Comparison of ENCODE assay signal across 14 cellular contexts in genomic region chr16:10749680-10750035, GRCh38. TPM values are rescaled to one million over a fixed set of nuclear protein-coding genes. Genes with fewer than 3 reads are reported as not detected.
DNase-seq lines count a peak whose midpoint lies in the region; ATAC-seq, FAIRE-seq and TF ChIP-seq lines count a peak whose summit lies in the region.
"Had no signal": no experiment of that assay in that cellular context is flagged by ENCODE, and none has a peak within 500 bp of the region (broad histone marks: within the 10 kb centered on the region; RNA-seq: fewer than 3 reads in every experiment).

No MANE protein-coding gene starts in this region.

- H3K4me1 Mint-ChIP-seq in endodermal cell = no peaks in the 10 kb centered on the region

- no peak for TF ChIP-seq POLR2A in GM12891 (IDR thresholded peaks at IDR 0.05; ENCODE audit: low read depth, low read length)

- intact Hi-C loops in posterior vena cava (cut with DNase I) = loop anchor here (5.0 to 10.0 kb wide), 3 partner anchors 75 to 175 kb away; no protein-coding TSS in a partner anchor

- no peaks in the 10 kb centered on the region for H3K9me3 ChIP-seq in endodermal cell (ENCODE audit: control insufficient read depth, low read length)
- H3K9me3 ChIP-seq: thyroid gland had no signal

- no peaks in the 10 kb centered on the region for H3K9me3 Mint-ChIP-seq in endodermal cell

- H3K4me3 Mint-ChIP-seq in endodermal cell = no peak overlapping the region

- peak overlapping the region; percentile 29; the same call in 1 of the 2 replicates for H3K9ac ChIP-seq in KMS-11
- no peak overlapping the region for H3K9ac ChIP-seq in endodermal cell (ENCODE audit: extremely low read depth, low read length, poor library complexity, severe bottlenecking)

- peak; percentile 6 for DNase-seq in NCI-H1694 treated with DMSO at 0.1 percent for 48 hours (lab: John Stamatoyannopoulos, UW)
- DNase-seq in NCI-H1694 (lab: John Stamatoyannopoulos, UW) = no peak
- no peak for DNase-seq in endodermal cell
- peak; percentile 53 for DNase-seq in posterior vena cava (ENCODE audit: low spot score)
- no peak for DNase-seq in GM12891 (ENCODE audit: insufficient read length, low spot score)
- DNase-seq: amniotic stem cell, islet precursor cell, SHP77, thyroid gland had no signal

- no peak overlapping the region for H3K4me3 ChIP-seq in KMS-11 (IDR thresholded peaks at IDR 0.05; ENCODE audit: insufficient read depth, low read depth, low read length)
- H3K4me3 ChIP-seq in endodermal cell (ENCODE audit: low read length) = no peak overlapping the region
- H3K4me3 ChIP-seq: thyroid gland had no signal

- H3K27ac ChIP-seq in KMS-11 (peak overlapping the region; percentile 72), endodermal cell (ENCODE audit: low read depth, low read length) (no peak overlapping the region)
- H3K27ac ChIP-seq: thyroid gland had no signal

- H3K27ac Mint-ChIP-seq in endodermal cell = peak overlapping the region; percentile 21

- no peaks in the 10 kb centered on the region for H3K79me2 ChIP-seq in KMS-11 (ENCODE audit: insufficient read depth, low read depth)

- H3K4me1 ChIP-seq in KMS-11 (ENCODE audit: low read depth, poor library complexity, severe bottlenecking) = peaks cover 77% of the 10 kb centered on the region
- no peaks in the 10 kb centered on the region for H3K4me1 ChIP-seq in endodermal cell (ENCODE audit: control insufficient read depth, insufficient read depth, low read length)

- no peak for ATAC-seq in HG03571 (IDR thresholded peaks at IDR 0.05; ENCODE audit: unreplicated experiment)
- no peak for ATAC-seq in HG03045 (IDR thresholded peaks at IDR 0.05; ENCODE audit: unreplicated experiment)

- H3K36me3 ChIP-seq in KMS-11 (ENCODE audit: insufficient read depth) (no peaks in the 10 kb centered on the region), endodermal cell (ENCODE audit: control insufficient read depth, insufficient read depth, low read length) (peaks cover 26% of the 10 kb centered on the region)

- H3K36me3 Mint-ChIP-seq in endodermal cell (ENCODE audit: low read depth) = peaks cover 45% of the 10 kb centered on the region

- TF ChIP-seq CTCF in KMS-11 (conservative IDR thresholded peaks at IDR 0.05; ENCODE audit: low read depth, low read length) (no peak), endodermal cell (conservative IDR thresholded peaks at IDR 0.05) (no peak)

- 87 to 95% methylated on average over 3 to 4 of the region's 4 CpGs for WGBS in endodermal cell (ENCODE audit: insufficient coverage in 1 of 2, insufficient read length in 1 of 2), 2 experiments

- H3K27me3 Mint-ChIP-seq in endodermal cell (ENCODE audit: insufficient read depth) = no peaks in the 10 kb centered on the region

- H3K4me2 ChIP-seq in KMS-11 = peak overlapping the region; percentile 43

- H4K20me1 ChIP-seq in KMS-11 (ENCODE audit: insufficient read depth) = no peaks in the 10 kb centered on the region

- no peak for FAIRE-seq in GM12891 (lab: Jason Lieb, UNC)

- H3K27me3 ChIP-seq in KMS-11 (ENCODE audit: insufficient read depth, low read depth) (no peaks in the 10 kb centered on the region), endodermal cell (ENCODE audit: control insufficient read depth, insufficient read depth, low read length, poor library complexity, severe bottlenecking) (no peaks in the 10 kb centered on the region)
- H3K27me3 ChIP-seq: thyroid gland had no signal

- no peak overlapping the region for H2AFZ ChIP-seq in KMS-11 (ENCODE audit: low read depth)

TF ChIP-seq in GM12891, 5 proteins besides CTCF, POLR2A, EP300 and RAD21:
- TF ChIP-seq PAX5 (IDR thresholded peaks at IDR 0.05; ENCODE audit: insufficient read depth, low read length, severe bottlenecking) (no peak), SPI1 (IDR thresholded peaks at IDR 0.05; ENCODE audit: low read depth, low read length) (no peak), POU2F2 (IDR thresholded peaks at IDR 0.05; ENCODE audit: low read depth, low read length) (no peak), POLR2AphosphoS5 (IDR thresholded peaks at IDR 0.05; ENCODE audit: low read depth, low read length) (no peak), TAF1 (IDR thresholded peaks at IDR 0.05; ENCODE audit: low read depth, low read length) (no peak)

RNA-seq across cellular contexts. Expression of gene NUBP1, which starts 6.0 kb away (rescaled TPM):
- total RNA-seq in endodermal cell (10 to 100 TPM; 22.4 to 26.3 TPM), posterior vena cava (10 to 100 TPM; 27.1 to 29.8 TPM)
- polyA plus RNA-seq in endodermal cell (2013, experiment 1 of 2) = 36.2 TPM
- polyA plus RNA-seq in endodermal cell (2013, experiment 2 of 2) = 39.9 TPM
- polyA plus RNA-seq in GM12891 (2012; ENCODE audit: low read depth, missing spikeins) = 51.9 TPM

RNA-seq across cellular contexts. Expression of gene TEKT5, which starts 54.9 kb away (rescaled TPM):
- total RNA-seq in endodermal cell (under 1 TPM in 1 of 2 donors, not detected in 1; 0.31 TPM), posterior vena cava (under 1 TPM in 1 of 2 donors, not detected in 1; 0.14 TPM)
- polyA plus RNA-seq in endodermal cell (2013, experiment 1 of 2) = 0.36 TPM
- polyA plus RNA-seq in endodermal cell (2013, experiment 2 of 2) = 0.29 TPM
- polyA plus RNA-seq in GM12891 (2012; ENCODE audit: low read depth, missing spikeins) = 1.1 TPM
- total RNA-seq: A172, epithelial cell of proximal tubule had no signal

Comparison
In these comparisons a context has a peak if more than half of its experiments do, and no peak if none do; other contexts are left out.
1. DNase-seq: peak in NCI-H1694 treated with DMSO at 0.1 percent for 48 hours (single experiment) and posterior vena cava (single experiment); none in NCI-H1694 (single experiment), endodermal cell (single experiment) and GM12891 (single experiment).